1 cellular context compared by ENCODE assay signal in genomic region chr6:15079288-15079817, GRCh38.
TF ChIP-seq lines count a peak whose summit lies in the region.

No MANE protein-coding gene starts in this region.

TF ChIP-seq in K562, 482 proteins besides CTCF, POLR2A, EP300 and RAD21 (continued from another document and continues in another):
- no peak for TF ChIP-seq ZNF224 (CRISPR knock-in tag; IDR thresholded peaks at IDR 0.05)
- no peak for TF ChIP-seq CBFB (CRISPR knock-in tag; IDR thresholded peaks at IDR 0.05)
- TF ChIP-seq NFIX (CRISPR knock-in tag; IDR thresholded peaks at IDR 0.05; ENCODE audit: low read depth): no peak
- no peak for TF ChIP-seq ZNF77 (CRISPR knock-in tag; IDR thresholded peaks at IDR 0.05)
- TF ChIP-seq SREBF1 (IDR thresholded peaks at IDR 0.05; ENCODE audit: borderline replicate concordance, low read depth, low read length): no peak
- TF ChIP-seq ZEB2 (IDR thresholded peaks at IDR 0.05): peak; percentile 89
- TF ChIP-seq FOXP1 (CRISPR knock-in tag; IDR thresholded peaks at IDR 0.05): peak; percentile 79
- 0 out of 2 replicates have a peak, but pooled peaks have one; percentile 53 for TF ChIP-seq ZNF766 (CRISPR knock-in tag; conservative IDR thresholded peaks at IDR 0.05)
- peak; percentile 73; the same call in 1 of the 2 replicates for TF ChIP-seq MBD2 (IDR thresholded peaks at IDR 0.05; ENCODE audit: borderline replicate concordance, low read depth)
- no peak for TF ChIP-seq ZNF124 (CRISPR knock-in tag; IDR thresholded peaks at IDR 0.05)
- no peak for TF ChIP-seq GABPB2 (CRISPR knock-in tag; conservative IDR thresholded peaks at IDR 0.05)
- TF ChIP-seq SRF (CRISPR knock-in tag; IDR thresholded peaks at IDR 0.05): peak in 1 of 2 experiments; percentile 82; a peak in 1 of 4 replicates
- peak; percentile 99 for TF ChIP-seq CBFA2T3 (IDR thresholded peaks at IDR 0.05)
- TF ChIP-seq ZNF184 (CRISPR knock-in tag; IDR thresholded peaks at IDR 0.05): no peak
- peak; percentile 99 for TF ChIP-seq CCNT2 (IDR thresholded peaks at IDR 0.05; ENCODE audit: borderline replicate concordance, extremely low read depth, insufficient read length, low read depth, low read length)
- TF ChIP-seq RBBP5 (IDR thresholded peaks at IDR 0.05; ENCODE audit: borderline replicate concordance, insufficient read depth, low read length, poor library complexity, severe bottlenecking): peak; percentile 65
- no peak for TF ChIP-seq ZC3H4 (CRISPR knock-in tag; IDR thresholded peaks at IDR 0.05; ENCODE audit: borderline replicate concordance)
- peak; percentile 84 for TF ChIP-seq CHAMP1 (IDR thresholded peaks at IDR 0.05)
- TF ChIP-seq XRCC3 (IDR thresholded peaks at IDR 0.05): no peak
- no peak for TF ChIP-seq ZBTB49 (CRISPR knock-in tag; IDR thresholded peaks at IDR 0.05; ENCODE audit: borderline replicate concordance)
- TF ChIP-seq YBX1 (IDR thresholded peaks at IDR 0.05): no peak
- TF ChIP-seq PKNOX1 (IDR thresholded peaks at IDR 0.05): peak; percentile 84
- no peak for TF ChIP-seq RFX1 (IDR thresholded peaks at IDR 0.05)
- TF ChIP-seq CXXC5 (CRISPR knock-in tag; IDR thresholded peaks at IDR 0.05): peak; percentile 83
- peak; percentile 99 for TF ChIP-seq ZNF316 (IDR thresholded peaks at IDR 0.05)
- no peak for TF ChIP-seq CREB3L1 (IDR thresholded peaks at IDR 0.05; ENCODE audit: borderline replicate concordance, low read depth)
- no peak for TF ChIP-seq POLR2B (IDR thresholded peaks at IDR 0.05; ENCODE audit: low read depth, partially characterized antibody)
- peak; percentile 76; the same call in 1 of the 2 replicates for TF ChIP-seq ELF4 (CRISPR knock-in tag; IDR thresholded peaks at IDR 0.05)
- peak; percentile 61 for TF ChIP-seq FOSL1 (tag; conservative IDR thresholded peaks at IDR 0.05)
- no peak for TF ChIP-seq ZNF165 (CRISPR knock-in tag; IDR thresholded peaks at IDR 0.05; ENCODE audit: borderline replicate concordance)
- no peak for TF ChIP-seq HOXB6 (CRISPR knock-in tag; IDR thresholded peaks at IDR 0.05; ENCODE audit: borderline replicate concordance)
- TF ChIP-seq MAFG (tag; conservative IDR thresholded peaks at IDR 0.05): peak; percentile 98
- peak; percentile 93 for TF ChIP-seq BACH1 (tag; IDR thresholded peaks at IDR 0.05)
- peak; percentile 97 for TF ChIP-seq POLR2AphosphoS5 (IDR thresholded peaks at IDR 0.05; ENCODE audit: control insufficient read depth, insufficient read depth, low read depth, low read length)
- TF ChIP-seq DIDO1 (tag; IDR thresholded peaks at IDR 0.05; ENCODE audit: low read depth): no peak
- no peak for TF ChIP-seq MED1 (CRISPR knock-in tag; IDR thresholded peaks at IDR 0.05; ENCODE audit: borderline replicate concordance)
- TF ChIP-seq ILF3 (IDR thresholded peaks at IDR 0.05; ENCODE audit: borderline replicate concordance): no peak
- TF ChIP-seq ZBTB17 (CRISPR knock-in tag; IDR thresholded peaks at IDR 0.05): peak; percentile 61; the same call in 1 of the 2 replicates
- TF ChIP-seq TCF7L2 (IDR thresholded peaks at IDR 0.05; ENCODE audit: low read depth, low read length): no peak
- TF ChIP-seq DLX4 (CRISPR knock-in tag; IDR thresholded peaks at IDR 0.05): no peak
- TF ChIP-seq SNIP1 (IDR thresholded peaks at IDR 0.05; ENCODE audit: low read depth): no peak
- TF ChIP-seq E4F1 (CRISPR knock-in tag; IDR thresholded peaks at IDR 0.05; ENCODE audit: borderline replicate concordance): no peak
- no peak for TF ChIP-seq RBM17 (IDR thresholded peaks at IDR 0.05; ENCODE audit: borderline replicate concordance, low read depth, low read length)
- TF ChIP-seq YY1 (IDR thresholded peaks at IDR 0.05; ENCODE audit: borderline replicate concordance in 1 of 3, control insufficient read depth in 1 of 3, extremely low read depth in 1 of 3, insufficient read depth in 3 of 3, insufficient read length in 1 of 3, insufficient replicate concordance in 2 of 3, low read depth in 1 of 3, low read length in 2 of 3): no peak
- no peak for TF ChIP-seq ASH1L (IDR thresholded peaks at IDR 0.05; ENCODE audit: borderline replicate concordance, low read depth, partially characterized antibody)
- TF ChIP-seq GATAD2B (IDR thresholded peaks at IDR 0.05; ENCODE audit: borderline replicate concordance): peak; percentile 97
- peak; percentile 98 for TF ChIP-seq C11orf30 (IDR thresholded peaks at IDR 0.05; ENCODE audit: low read depth)
- no peak for TF ChIP-seq POLR3G (IDR thresholded peaks at IDR 0.05; ENCODE audit: extremely low read depth, insufficient read length, insufficient replicate concordance)
- no peak for TF ChIP-seq SRSF3 (IDR thresholded peaks at IDR 0.05; ENCODE audit: insufficient read depth, low read length)
- TF ChIP-seq ZBTB40 (IDR thresholded peaks at IDR 0.05): no peak
- TF ChIP-seq ZBTB40 (CRISPR knock-in tag; IDR thresholded peaks at IDR 0.05): no peak
